In genomic region chr1:58905126-58905490, GRCh38 we compare ENCODE assay signal across 13 cellular contexts.
DNase-seq lines count a peak whose midpoint lies in the region; ATAC-seq and TF ChIP-seq lines count a peak whose summit lies in the region.
"Had no signal": no experiment of that assay in that cellular context is flagged by ENCODE, and none has a peak within 500 bp of the region (broad histone marks: within the 10 kb centered on the region; RNA-seq: fewer than 3 reads in every experiment).

No MANE protein-coding gene starts in this region.

- H3K4me1 ChIP-seq in tibial nerve = peaks cover 0 to 36% (median 14%) of the 10 kb centered on the region in 4 donors

- no peak for DNase-seq in activated T-cell treated with anti-CD3 and anti-CD28 coated beads, Interleukin-2, amount 50 U/mL, for 4 hours
- DNase-seq in activated T-cell treated with anti-CD3 and anti-CD28 coated beads for 4 hours = no peak
- no peak for DNase-seq in activated CD8-positive, alpha-beta T cell treated with anti-CD3 and anti-CD28 coated beads for 36 hours
- DNase-seq in immature natural killer cell = no peak
- DNase-seq in tibial nerve (ENCODE audit: low spot score in 2 of 2) = no peak
- no peak for DNase-seq in left lobe of liver (ENCODE audit: low spot score)
- no peak for DNase-seq in midbrain (lab: John Stamatoyannopoulos, UW)
- DNase-seq: activated CD4-positive, alpha-beta T cell treated with anti-CD3 and anti-CD28 coated beads, Interleukin-2, amount 50 U/mL, for 4 hours; aorta; DND-41; GM23248; NCI-H2107 had no signal

- H3K36me3 Mint-ChIP-seq in activated T-cell treated with anti-CD3 and anti-CD28 coated beads, Interleukin-2, amount 50 U/mL, for 4 hours (ENCODE audit: insufficient read depth) = no peaks in the 10 kb centered on the region
- no peaks in the 10 kb centered on the region for H3K36me3 Mint-ChIP-seq in activated CD8-positive, alpha-beta T cell treated with anti-CD3 and anti-CD28 coated beads for 36 hours (ENCODE audit: low read depth)
- H3K36me3 Mint-ChIP-seq in immature natural killer cell = no peaks in the 10 kb centered on the region

- peak overlapping the region; percentile 7 for H3K27ac Mint-ChIP-seq in activated CD8-positive, alpha-beta T cell treated with anti-CD3 and anti-CD28 coated beads for 36 hours
- H3K27ac Mint-ChIP-seq in immature natural killer cell = peak overlapping the region; percentile 6 to 89 (median 48)

- no peaks in the 10 kb centered on the region for H3K27me3 Mint-ChIP-seq in activated T-cell treated with anti-CD3 and anti-CD28 coated beads, Interleukin-2, amount 50 U/mL, for 4 hours (ENCODE audit: low read depth)
- H3K27me3 Mint-ChIP-seq in activated CD8-positive, alpha-beta T cell treated with anti-CD3 and anti-CD28 coated beads for 36 hours = no peaks in the 10 kb centered on the region
- peaks cover 0 to 2% (median 0%) of the 10 kb centered on the region in 3 donors for H3K27me3 Mint-ChIP-seq in immature natural killer cell (ENCODE audit: low read depth in 3 of 3)

- H3K4me1 Mint-ChIP-seq in activated T-cell treated with anti-CD3 and anti-CD28 coated beads, Interleukin-2, amount 50 U/mL, for 4 hours (ENCODE audit: low read depth) = peaks cover 10% of the 10 kb centered on the region
- H3K4me1 Mint-ChIP-seq in activated CD8-positive, alpha-beta T cell treated with anti-CD3 and anti-CD28 coated beads for 36 hours (ENCODE audit: low read depth) = peaks cover 11% of the 10 kb centered on the region
- peaks cover 16 to 22% of the 10 kb centered on the region in 2 donors for H3K4me1 Mint-ChIP-seq in immature natural killer cell

- no peak for TF ChIP-seq POLR2A in tibial nerve (IDR thresholded peaks at IDR 0.05)

- WGBS in tibial nerve, 2 donors = 70 to 72% methylated on average over 3 of the region's 3 CpGs

- no peak for ATAC-seq in activated T-cell treated with anti-CD3 and anti-CD28 coated beads, Interleukin-2, amount 50 U/mL, for 4 hours
- ATAC-seq in activated CD8-positive, alpha-beta T cell treated with anti-CD3 and anti-CD28 coated beads for 36 hours = no peak
- no peak for ATAC-seq in left lobe of liver
- ATAC-seq in HG02759 (IDR thresholded peaks at IDR 0.05; ENCODE audit: unreplicated experiment) = no peak

- no peaks in the 10 kb centered on the region for H3K27me3 ChIP-seq in tibial nerve

- CTCF ChIA-PET in activated CD8-positive, alpha-beta T cell treated with anti-CD3 and anti-CD28 coated beads for 36 hours (lab: Charles Lee) = interaction anchor here (0.9 to 1.4 kb wide), 2 partner anchors 42 to 854 kb away, joined by 3 read pairs; no protein-coding TSS in a partner anchor

- no peak for TF ChIP-seq EP300 in tibial nerve (IDR thresholded peaks at IDR 0.05)

- POLR2A ChIA-PET in activated CD8-positive, alpha-beta T cell treated with anti-CD3 and anti-CD28 coated beads for 36 hours (lab: Charles Lee) = interaction anchor here (0.6 to 1.3 kb wide), 2 partner anchors 121 to 145 kb away, joined by 3 read pairs; partner anchors contain the start of gene JUN

- H3K36me3 ChIP-seq in tibial nerve = no peaks in the 10 kb centered on the region

- intact Hi-C loops in activated CD8-positive, alpha-beta T cell treated with anti-CD3 and anti-CD28 coated beads for 36 hours (cut with micrococcal nuclease) = no loop called here

- peak overlapping the region; percentile 2 for H3K4me3 Mint-ChIP-seq in activated T-cell treated with anti-CD3 and anti-CD28 coated beads, Interleukin-2, amount 50 U/mL, for 4 hours
- H3K4me3 Mint-ChIP-seq in activated CD8-positive, alpha-beta T cell treated with anti-CD3 and anti-CD28 coated beads for 36 hours = peak overlapping the region; percentile 22
- peak overlapping the region; percentile 40 to 88 (median 84) for H3K4me3 Mint-ChIP-seq in immature natural killer cell

- H3K9me3 Mint-ChIP-seq in activated T-cell treated with anti-CD3 and anti-CD28 coated beads, Interleukin-2, amount 50 U/mL, for 4 hours = no peaks in the 10 kb centered on the region
- H3K9me3 Mint-ChIP-seq in activated CD8-positive, alpha-beta T cell treated with anti-CD3 and anti-CD28 coated beads for 36 hours = no peaks in the 10 kb centered on the region
- no peaks in the 10 kb centered on the region for H3K9me3 Mint-ChIP-seq in immature natural killer cell

- H3K4me3 ChIP-seq in tibial nerve = no peak overlapping the region

- H3K9me3 ChIP-seq in tibial nerve = no peaks in the 10 kb centered on the region

- H3K27ac ChIP-seq in tibial nerve = peak overlapping the region in 3 of 4 donors; percentile 96 to 99 (median 96)

- no peak for TF ChIP-seq CTCF in activated CD8-positive, alpha-beta T cell treated with anti-CD3 and anti-CD28 coated beads for 36 hours (IDR thresholded peaks at IDR 0.05)
- TF ChIP-seq CTCF in tibial nerve (IDR thresholded peaks at IDR 0.05) = no peak

Comparison
In these comparisons a context has a peak if more than half of its experiments do, and no peak if none do; other contexts are left out.
1. H3K4me3 Mint-ChIP-seq: peak in every context shown above with its lines; median percentile 84 in immature natural killer cell; 22 in activated CD8-positive, alpha-beta T cell treated with anti-CD3 and anti-CD28 coated beads for 36 hours; 2 in activated T-cell treated with anti-CD3 and anti-CD28 coated beads, Interleukin-2, amount 50 U/mL, for 4 hours.